ENCODE assay signal across 8 cellular contexts in genomic region chr11:45102810-45103621, GRCh38. TPM values are rescaled to one million over a fixed set of nuclear protein-coding genes. Genes with fewer than 3 reads are reported as not detected.
DNase-seq lines count a peak whose midpoint lies in the region; ATAC-seq lines count a peak whose summit lies in the region.

No MANE protein-coding gene starts in this region.

- DNase-seq in CMK (ENCODE audit: low read depth) = peak; percentile 48
- peak; percentile 52 for DNase-seq in HuH-7.5 (ENCODE audit: low spot score)
- peak; percentile 21 for DNase-seq in SHP77 treated with DMSO at 0.1 percent for 48 hours (lab: John Stamatoyannopoulos, UW)
- peak; percentile 52 for DNase-seq in activated gamma-delta T cell treated with anti-CD3 and anti-CD28 coated beads, Interleukin-2, amount 50 U/mL, for 16 hours (ENCODE audit: low read depth)
- peak; percentile 76 for DNase-seq in glomerular visceral epithelial cell (ENCODE audit: extremely low spot score)
- peak; percentile 74 for DNase-seq in renal cortical epithelial cell (ENCODE audit: low read depth)

- ATAC-seq in GM19395 (IDR thresholded peaks at IDR 0.05; ENCODE audit: unreplicated experiment) (peak; percentile 58), HG03439 (IDR thresholded peaks at IDR 0.05; ENCODE audit: unreplicated experiment) (no peak)

RNA-seq across cellular contexts. Expression of gene PRDM11, which starts 43.4 kb away (rescaled TPM):
- total RNA-seq in renal cortical epithelial cell = 2.3 and 10.1 TPM in 2 replicates

Comparison
In these comparisons a context has a peak if more than half of its experiments do, and no peak if none do; other contexts are left out.
1. DNase-seq: peak in every context shown above with its lines; median percentile 76 in glomerular visceral epithelial cell; 74 in renal cortical epithelial cell; 52 in HuH-7.5; 52 in activated gamma-delta T cell treated with anti-CD3 and anti-CD28 coated beads, Interleukin-2, amount 50 U/mL, for 16 hours; 48 in CMK; 21 in SHP77 treated with DMSO at 0.1 percent for 48 hours.